ENCODE assay signal across 9 cellular contexts in the genomic region with DNA sequence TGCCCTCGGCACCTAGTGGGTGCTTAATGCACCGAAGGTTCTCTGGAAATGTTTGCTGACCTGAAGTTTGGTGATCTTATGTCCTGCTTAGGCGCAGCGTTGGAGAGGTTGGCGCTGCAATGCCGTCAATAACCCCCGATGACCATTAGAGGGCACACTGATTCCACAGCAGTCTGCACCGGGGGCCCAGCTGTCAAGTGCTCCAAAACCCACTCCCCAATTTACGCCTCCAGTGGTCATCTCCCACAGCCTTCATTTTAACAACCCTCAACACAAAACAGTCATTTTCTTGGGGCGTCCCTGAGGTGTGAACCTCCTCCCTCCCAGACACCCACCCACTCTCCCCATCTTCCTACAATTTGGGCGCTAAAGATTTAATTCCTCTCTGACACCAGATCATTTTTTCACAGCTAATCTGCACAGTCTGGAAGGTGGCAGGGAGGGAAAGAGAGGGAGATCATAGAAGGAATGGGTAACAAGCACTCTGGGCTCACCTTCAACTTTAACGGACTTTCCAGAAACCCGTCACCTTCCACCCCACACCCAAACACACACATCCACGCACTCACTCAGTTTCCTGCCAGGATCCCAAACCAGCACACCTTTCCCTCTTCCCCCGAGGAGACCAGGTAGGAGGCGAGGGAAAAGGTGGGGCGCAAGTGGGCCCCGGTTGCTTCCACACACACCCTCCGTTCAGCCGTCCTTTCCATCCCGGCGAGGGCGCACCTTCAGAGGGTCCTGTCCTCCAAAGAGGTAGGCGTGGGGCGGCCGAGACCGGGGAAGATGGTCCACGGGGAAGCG. TPM values are rescaled to one million over a fixed set of nuclear protein-coding genes. Genes with fewer than 3 reads are reported as not detected.
DNase-seq lines count a peak whose midpoint lies in the region; ATAC-seq, FAIRE-seq and TF ChIP-seq lines count a peak whose summit lies in the region.
"Had no signal": no experiment of that assay in that cellular context is flagged by ENCODE, and none has a peak within 500 bp of the region (broad histone marks: within the 10 kb centered on the region; RNA-seq: fewer than 3 reads in every experiment).

No MANE protein-coding gene starts in this region.

- H3K36me3 ChIP-seq in SK-N-MC (ENCODE audit: insufficient read depth, low read length) (no peaks in the 10 kb centered on the region), K562 (ENCODE audit: control insufficient read depth, insufficient read depth, low read length) (no peaks in the 10 kb centered on the region), iPS-18a (ENCODE audit: control insufficient read depth, low read depth, low read length) (no peaks in the 10 kb centered on the region), sigmoid colon (no peaks in the 10 kb centered on the region)

- BruUV-seq in K562 (replicated peaks; lab: Mats Ljungman, UMichigan): no TSS peak

- peak overlapping the region; percentile 32; the same call in 1 of the 2 replicates for H3K4me2 ChIP-seq in K562 (ENCODE audit: insufficient read depth, low read length)

- H4K20me1 ChIP-seq in K562 (replicated peaks; ENCODE audit: control insufficient read depth, insufficient read depth, low read length): no peaks in the 10 kb centered on the region; the same call in 1 of the 2 replicates

- TF ChIP-seq CTCF in K562 (IDR thresholded peaks at IDR 0.05 in 2 of 3, conservative IDR thresholded peaks at IDR 0.05 in 1 of 3; ENCODE audit: insufficient read depth in 2 of 3, low read depth in 1 of 3, low read length in 3 of 3) (peak; percentile 91 to 95 (median 93)), sigmoid colon (IDR thresholded peaks at IDR 0.05) (peak; percentile 80 to 94 (median 83))

- no peak overlapping the region for H3K9ac ChIP-seq in SK-N-MC (ENCODE audit: insufficient read length)
- no peak overlapping the region; a peak in 1 of 4 replicates for H3K9ac ChIP-seq in K562 (ENCODE audit: insufficient read depth in 1 of 2, low read depth in 2 of 2, low read length in 2 of 2)
- H3K9ac ChIP-seq in iPS-18a (ENCODE audit: low read length): no peak overlapping the region

- H3K9me1 ChIP-seq in K562 (ENCODE audit: control insufficient read depth, insufficient read depth, low read length): no peaks in the 10 kb centered on the region

- CTCF ChIA-PET in K562 (lab: Yijun Ruan, JAX; ENCODE audit: low intra/inter-chr PET ratio): interaction anchor here (0.9 to 2.2 kb wide), 2 partner anchors 71 to 94 kb away, joined by 9 to 18 read pairs; no protein-coding TSS in a partner anchor

- H3K27ac ChIP-seq in SK-N-MC (no peak overlapping the region), K562 (ENCODE audit: extremely low read depth, low read depth, low read length) (no peak overlapping the region), iPS-18a (ENCODE audit: low read length) (no peak overlapping the region), sigmoid colon (peak overlapping the region; percentile 22 to 76 (median 49))

- H2AFZ ChIP-seq in K562 (ENCODE audit: low read depth, low read length): peak overlapping the region; percentile 55

- peaks cover 33 to 45% of the 10 kb centered on the region in 2 experiments; a peak in 4 of 5 replicates for H3K27me3 ChIP-seq in K562 (ENCODE audit: control insufficient read depth in 2 of 2, insufficient read depth in 2 of 2, low read length in 2 of 2)
- H3K27me3 ChIP-seq in iPS-18a (ENCODE audit: control insufficient read depth, insufficient read depth, low read length): peaks cover 33% of the 10 kb centered on the region
- peaks cover 0 to 57% (median 30%) of the 10 kb centered on the region in 3 donors for H3K27me3 ChIP-seq in sigmoid colon

- peak; percentile 96 for FAIRE-seq in K562 (lab: Jason Lieb, UNC)

- in situ Hi-C loops in K562 (cut with MboI): loop anchor here (5.0 kb wide), 1 partner anchor 309 kb away; the partner anchor contains the start of gene RAB13

- 11% methylated on average over 21 of the region's 29 CpGs for WGBS in K562 (ENCODE audit: insufficient coverage, low coverage, missing lambda C conversion rate)
- WGBS in sigmoid colon, 2 donors: 3 to 5% methylated on average over 29 of the region's 29 CpGs

- intact Hi-C loops in K562 (cut with micrococcal nuclease): loop anchor here (1.0 to 5.0 kb wide), 2 partner anchors 71 to 94 kb away; no protein-coding TSS in a partner anchor
- intact Hi-C loops in sigmoid colon (cut with DNase I): loop anchor here (1.0 to 2.0 kb wide), 3 partner anchors 71 to 309 kb away; partner anchors contain the start of genes RAB13 and SLC27A3

- H3K9me3 ChIP-seq in SK-N-MC (ENCODE audit: low read depth, low read length) (no peaks in the 10 kb centered on the region), K562 (replicated peaks; ENCODE audit: control insufficient read depth, insufficient read depth, low read depth, low read length) (no peaks in the 10 kb centered on the region), iPS-18a (ENCODE audit: control insufficient read depth, low read depth, low read length) (no peaks in the 10 kb centered on the region), sigmoid colon (no peaks in the 10 kb centered on the region)

- TF ChIP-seq POLR2A in K562 (conservative IDR thresholded peaks at IDR 0.05): no peak
- TF ChIP-seq POLR2A in sigmoid colon (IDR thresholded peaks at IDR 0.05): no peak

- TF ChIP-seq EP300 in K562 (IDR thresholded peaks at IDR 0.05; ENCODE audit: low read length) (no peak), sigmoid colon (IDR thresholded peaks at IDR 0.05) (no peak)

- H3K4me1 ChIP-seq in K562 (replicated peaks in 1 of 2; ENCODE audit: control insufficient read depth in 2 of 2, insufficient read depth in 2 of 2, low read length in 2 of 2): peaks cover 0 to 19% of the 10 kb centered on the region in 2 experiments; a peak in 3 of 5 replicates
- peaks cover 3% of the 10 kb centered on the region for H3K4me1 ChIP-seq in iPS-18a (ENCODE audit: control insufficient read depth, low read depth, low read length)
- peaks cover 0 to 29% (median 26%) of the 10 kb centered on the region in 4 donors for H3K4me1 ChIP-seq in sigmoid colon

- DNase-seq in DMS153 (lab: John Stamatoyannopoulos, UW) (peak; percentile 23), HuH-7.5 (ENCODE audit: low spot score) (peak; percentile 77), SK-N-MC (ENCODE audit: low read depth, low spot score) (no peak), K562 (ENCODE audit: extremely low read depth in 1 of 4, low spot score in 3 of 4) (peak; percentile 54 to 72 (median 62)), sigmoid colon (no peak), GDM1 (lab: John Stamatoyannopoulos, UW) (no peak)

- H3K4me3 ChIP-seq in SK-N-MC (peak overlapping the region; percentile 76), K562 (no peak overlapping the region), iPS-18a (ENCODE audit: low read length) (peak overlapping the region; percentile 81), sigmoid colon (peak overlapping the region; percentile 37 to 57 (median 49))

- peak; percentile 86 to 94 for TF ChIP-seq RAD21 in K562 (CRISPR knock-in tag; conservative IDR thresholded peaks at IDR 0.05 in 1 of 2, IDR thresholded peaks at IDR 0.05 in 1 of 2)

- ATAC-seq in K562 (peak; percentile 85), HG02610 (IDR thresholded peaks at IDR 0.05; ENCODE audit: unreplicated experiment) (no peak)

- no peaks in the 10 kb centered on the region for H3K79me2 ChIP-seq in K562 (ENCODE audit: control insufficient read depth, insufficient read depth, low read length)

- POLR2A ChIA-PET in K562 (lab: Yijun Ruan, JAX): no interaction called here

RNA-seq across cellular contexts. Expression of gene NPR1, which starts 0.6 kb away (rescaled TPM):
- 0.58 TPM in 1 of 2 replicates, not detected in the other for total RNA-seq in K562 (2011; cell fraction: chromatin; rRNA removed; ENCODE audit: low replicate concordance)
- total RNA-seq in K562 (2011; cell fraction: nucleolus; rRNA removed): 0.13 and 0.17 TPM in 2 replicates
- total RNA-seq in K562 (2011; cell fraction: nucleoplasm; rRNA removed): not detected in 2 replicates
- total RNA-seq in K562 (2014; rRNA removed) (0.05 TPM in 1 of 2 replicates, not detected in the other), K562 (2014; rRNA removed; fragmentation: Illumina TruSeq; extraction: Trizol) (not detected in 2 replicates), K562 (2015; rRNA removed; fragmentation: Illumina TruSeq; extraction: Trizol) (not detected in 2 replicates), K562 (2021) (0.04 and 0.16 TPM in 2 replicates), sigmoid colon (10 to 100 TPM; 11.1 to 36.2 (median 31.0) TPM)
- polyA plus RNA-seq in K562 (2011; rRNA removed) (0.06 TPM in 1 of 2 replicates, not detected in the other), K562 (2014; fragmentation: Illumina TruSeq; extraction: Trizol) (not detected in 2 replicates), K562 (2014; fragmentation: Nextera tagmentation; extraction: Ambion mirVana) (not detected), K562 (2014; rRNA removed) (not detected in 2 replicates), sigmoid colon (1 to 10 TPM in 2 of 3 donors, under 1 TPM in 1; 0.23 to 7.6 (median 5.4) TPM)
- 0.12 TPM in 1 of 2 replicates, not detected in the other for polyA plus RNA-seq in K562 (2011; cell fraction: cytosol; rRNA removed)
- polyA plus RNA-seq in K562 (2011; cell fraction: nucleus; rRNA removed): 0.06 and 0.26 TPM in 2 replicates
- polyA plus RNA-seq in K562 (2012): 0.01 and 0.03 TPM in 2 replicates
- polyA minus RNA-seq in K562 (2011; rRNA and poly(A)+ RNA removed): not detected in 2 replicates
- 0.48 and 1.6 TPM in 2 replicates for polyA minus RNA-seq in K562 (2011; cell fraction: cytosol; rRNA and poly(A)+ RNA removed)
- 0.13 TPM in 1 of 2 replicates, not detected in the other for polyA minus RNA-seq in K562 (2011; cell fraction: nucleus; rRNA and poly(A)+ RNA removed)
- total RNA-seq: activated CD8-positive, alpha-beta memory T cell treated with anti-CD3 and anti-CD28 coated beads for 36 hours had no signal

RNA-seq across cellular contexts. Expression of gene ILF2, which starts 7.1 kb away (rescaled TPM):
- total RNA-seq in K562 (2011; cell fraction: chromatin; rRNA removed; ENCODE audit: low replicate concordance): 167 and 217 TPM in 2 replicates
- 160 TPM in 2 replicates for total RNA-seq in K562 (2011; cell fraction: nucleolus; rRNA removed)
- 148 and 169 TPM in 2 replicates for total RNA-seq in K562 (2011; cell fraction: nucleoplasm; rRNA removed)
- total RNA-seq in K562 (2014; rRNA removed): 282 and 331 TPM in 2 replicates
- total RNA-seq in K562 (2014; rRNA removed; fragmentation: Illumina TruSeq; extraction: Trizol): 474 and 498 TPM in 2 replicates
- total RNA-seq in K562 (2015; rRNA removed; fragmentation: Illumina TruSeq; extraction: Trizol): 482 and 491 TPM in 2 replicates
- total RNA-seq in K562 (2021): 313 and 315 TPM in 2 replicates
- 632 and 726 TPM in 2 replicates for polyA plus RNA-seq in K562 (2011; rRNA removed)
- 415 and 502 TPM in 2 replicates for polyA plus RNA-seq in K562 (2011; cell fraction: cytosol; rRNA removed)
- 264 and 364 TPM in 2 replicates for polyA plus RNA-seq in K562 (2011; cell fraction: nucleus; rRNA removed)
- 325 and 353 TPM in 2 replicates for polyA plus RNA-seq in K562 (2012)
- 544 and 664 TPM in 2 replicates for polyA plus RNA-seq in K562 (2014; fragmentation: Illumina TruSeq; extraction: Trizol)
- 100 to 1,000 TPM; 459 to 642 TPM for polyA plus RNA-seq in K562 (2014; fragmentation: Nextera tagmentation; extraction: Ambion mirVana)
- 305 and 356 TPM in 2 replicates for polyA plus RNA-seq in K562 (2014; rRNA removed)
- polyA minus RNA-seq in K562 (2011; rRNA and poly(A)+ RNA removed): 480 and 562 TPM in 2 replicates
- polyA minus RNA-seq in K562 (2011; cell fraction: cytosol; rRNA and poly(A)+ RNA removed): 157 and 219 TPM in 2 replicates
- 57.8 and 119 TPM in 2 replicates for polyA minus RNA-seq in K562 (2011; cell fraction: nucleus; rRNA and poly(A)+ RNA removed)
- total RNA-seq in sigmoid colon: 10 to 100 TPM; 59.8 to 94.0 (median 79.7) TPM
- 100 to 1,000 TPM in 2 of 3 donors, 10 to 100 TPM in 1; 88.3 to 166 (median 132) TPM for polyA plus RNA-seq in sigmoid colon

RNA-seq across cellular contexts. Expression of gene SNAPIN, which starts 19.4 kb away (rescaled TPM):
- 8.7 and 14.0 TPM in 2 replicates for total RNA-seq in K562 (2011; cell fraction: chromatin; rRNA removed; ENCODE audit: low replicate concordance)
- total RNA-seq in K562 (2011; cell fraction: nucleolus; rRNA removed): 14.8 and 16.6 TPM in 2 replicates
- 14.4 and 14.7 TPM in 2 replicates for total RNA-seq in K562 (2011; cell fraction: nucleoplasm; rRNA removed)
- 36.0 and 36.7 TPM in 2 replicates for total RNA-seq in K562 (2014; rRNA removed)
- 26.5 and 27.8 TPM in 2 replicates for total RNA-seq in K562 (2014; rRNA removed; fragmentation: Illumina TruSeq; extraction: Trizol)
- 31.3 and 32.3 TPM in 2 replicates for total RNA-seq in K562 (2015; rRNA removed; fragmentation: Illumina TruSeq; extraction: Trizol)
- 24.6 and 26.6 TPM in 2 replicates for total RNA-seq in K562 (2021)
- polyA plus RNA-seq in K562 (2011; rRNA removed): 32.8 and 36.8 TPM in 2 replicates
- 36.0 and 39.1 TPM in 2 replicates for polyA plus RNA-seq in K562 (2011; cell fraction: cytosol; rRNA removed)
- polyA plus RNA-seq in K562 (2011; cell fraction: nucleus; rRNA removed): 25.2 and 27.6 TPM in 2 replicates
- 28.4 and 30.6 TPM in 2 replicates for polyA plus RNA-seq in K562 (2012)
- polyA plus RNA-seq in K562 (2014; fragmentation: Illumina TruSeq; extraction: Trizol): 33.5 and 42.4 TPM in 2 replicates
- 10 to 100 TPM; 11.2 to 15.8 TPM for polyA plus RNA-seq in K562 (2014; fragmentation: Nextera tagmentation; extraction: Ambion mirVana)
- 42.4 and 43.9 TPM in 2 replicates for polyA plus RNA-seq in K562 (2014; rRNA removed)
- 10.2 and 10.5 TPM in 2 replicates for polyA minus RNA-seq in K562 (2011; rRNA and poly(A)+ RNA removed)
- 3.1 and 9.0 TPM in 2 replicates for polyA minus RNA-seq in K562 (2011; cell fraction: cytosol; rRNA and poly(A)+ RNA removed)
- 5.9 and 8.8 TPM in 2 replicates for polyA minus RNA-seq in K562 (2011; cell fraction: nucleus; rRNA and poly(A)+ RNA removed)
- 10 to 100 TPM; 51.2 to 94.5 (median 85.7) TPM for total RNA-seq in sigmoid colon
- polyA plus RNA-seq in sigmoid colon: 10 to 100 TPM; 30.0 to 38.6 (median 34.2) TPM

RNA-seq across cellular contexts. Expression of gene CHTOP, which starts 44.1 kb away (rescaled TPM):
- total RNA-seq in K562 (2011; cell fraction: chromatin; rRNA removed; ENCODE audit: low replicate concordance): 128 and 182 TPM in 2 replicates
- 86.2 and 96.9 TPM in 2 replicates for total RNA-seq in K562 (2011; cell fraction: nucleolus; rRNA removed)
- total RNA-seq in K562 (2011; cell fraction: nucleoplasm; rRNA removed): 171 and 245 TPM in 2 replicates
- total RNA-seq in K562 (2014; rRNA removed) (60.8 and 75.6 TPM in 2 replicates), K562 (2014; rRNA removed; fragmentation: Illumina TruSeq; extraction: Trizol) (53.0 and 54.8 TPM in 2 replicates), K562 (2015; rRNA removed; fragmentation: Illumina TruSeq; extraction: Trizol) (57.2 and 60.4 TPM in 2 replicates), K562 (2021) (79.2 and 79.6 TPM in 2 replicates), sigmoid colon (10 to 100 TPM; 44.8 to 57.8 (median 50.2) TPM)
- polyA plus RNA-seq in K562 (2011; rRNA removed) (82.7 and 91.8 TPM in 2 replicates), K562 (2014; fragmentation: Illumina TruSeq; extraction: Trizol) (68.2 and 68.3 TPM in 2 replicates), K562 (2014; fragmentation: Nextera tagmentation; extraction: Ambion mirVana) (10 to 100 TPM; 10.2 to 10.3 TPM), K562 (2014; rRNA removed) (87.8 and 94.0 TPM in 2 replicates), sigmoid colon (10 to 100 TPM; 35.4 to 65.4 (median 38.6) TPM)
- 56.0 and 71.7 TPM in 2 replicates for polyA plus RNA-seq in K562 (2011; cell fraction: cytosol; rRNA removed)
- 78.6 and 81.6 TPM in 2 replicates for polyA plus RNA-seq in K562 (2011; cell fraction: nucleus; rRNA removed)
- 59.7 and 63.1 TPM in 2 replicates for polyA plus RNA-seq in K562 (2012)
- 67.2 and 81.2 TPM in 2 replicates for polyA minus RNA-seq in K562 (2011; rRNA and poly(A)+ RNA removed)
- 25.4 and 25.8 TPM in 2 replicates for polyA minus RNA-seq in K562 (2011; cell fraction: cytosol; rRNA and poly(A)+ RNA removed)
- polyA minus RNA-seq in K562 (2011; cell fraction: nucleus; rRNA and poly(A)+ RNA removed): 61.4 and 84.9 TPM in 2 replicates

RNA-seq across cellular contexts. Expression of gene S100A1, which starts 49.7 kb away (rescaled TPM):
- 3.4 and 6.9 TPM in 2 replicates for total RNA-seq in K562 (2011; cell fraction: chromatin; rRNA removed; ENCODE audit: low replicate concordance)
- total RNA-seq in K562 (2011; cell fraction: nucleolus; rRNA removed): 4.8 and 6.3 TPM in 2 replicates
- 5.9 and 8.4 TPM in 2 replicates for total RNA-seq in K562 (2011; cell fraction: nucleoplasm; rRNA removed)
- 16.1 and 22.4 TPM in 2 replicates for total RNA-seq in K562 (2014; rRNA removed)
- total RNA-seq in K562 (2014; rRNA removed; fragmentation: Illumina TruSeq; extraction: Trizol): 4.6 and 5.7 TPM in 2 replicates
- total RNA-seq in K562 (2015; rRNA removed; fragmentation: Illumina TruSeq; extraction: Trizol): 7.9 TPM in 2 replicates
- total RNA-seq in K562 (2021): 12.7 and 14.1 TPM in 2 replicates
- 27.3 and 30.1 TPM in 2 replicates for polyA plus RNA-seq in K562 (2011; rRNA removed)
- 46.4 and 48.5 TPM in 2 replicates for polyA plus RNA-seq in K562 (2011; cell fraction: cytosol; rRNA removed)
- polyA plus RNA-seq in K562 (2011; cell fraction: nucleus; rRNA removed): 10.6 and 11.0 TPM in 2 replicates
- polyA plus RNA-seq in K562 (2012): 27.9 and 39.5 TPM in 2 replicates
- 14.4 and 15.0 TPM in 2 replicates for polyA plus RNA-seq in K562 (2014; fragmentation: Illumina TruSeq; extraction: Trizol)
- polyA plus RNA-seq in K562 (2014; fragmentation: Nextera tagmentation; extraction: Ambion mirVana): under 1 TPM; 0.44 to 0.53 TPM
- polyA plus RNA-seq in K562 (2014; rRNA removed): 24.4 and 27.1 TPM in 2 replicates
- 12.5 and 25.6 TPM in 2 replicates for polyA minus RNA-seq in K562 (2011; rRNA and poly(A)+ RNA removed)
- 11.0 and 12.5 TPM in 2 replicates for polyA minus RNA-seq in K562 (2011; cell fraction: cytosol; rRNA and poly(A)+ RNA removed)
- polyA minus RNA-seq in K562 (2011; cell fraction: nucleus; rRNA and poly(A)+ RNA removed): 2.2 and 4.4 TPM in 2 replicates
- total RNA-seq in sigmoid colon: 10 to 100 TPM in 2 of 4 donors, 1 to 10 TPM in 2; 2.3 to 22.2 (median 10.9) TPM
- polyA plus RNA-seq in sigmoid colon: 1 to 10 TPM; 3.2 to 6.6 (median 4.4) TPM
- total RNA-seq: activated CD8-positive, alpha-beta memory T cell treated with anti-CD3 and anti-CD28 coated beads for 36 hours had no signal

Comparison
In these comparisons a context has a peak if more than half of its experiments do, and no peak if none do; other contexts are left out.
1. DNase-seq: peak in DMS153 (single experiment), HuH-7.5 (single experiment) and K562 (4 of 4); none in SK-N-MC (single experiment), sigmoid colon (single experiment) and GDM1 (single experiment).
2. H3K27ac ChIP-seq: peak in sigmoid colon (4 of 4); none in SK-N-MC (single experiment), K562 (single experiment) and iPS-18a (single experiment).
3. RNA of gene NPR1, which starts 0.6 kb away (total RNA-seq): 11.1 to 36.2 TPM in sigmoid colon; 0.04 to 0.58 TPM in K562; every median in the first group is over 4 times any median in the second.